Comparison of ENCODE assay signal across 8 cellular contexts in genomic region chr3:172710709-172711456, GRCh38. TPM values are rescaled to one million over a fixed set of nuclear protein-coding genes. Genes with fewer than 3 reads are reported as not detected.
DNase-seq lines count a peak whose midpoint lies in the region; ATAC-seq and TF ChIP-seq lines count a peak whose summit lies in the region.

TSS of gene NCEH1 (minus strand) at chr3:172711067. CDS start at chr3:172710984, 83 bp downstream.

- TF ChIP-seq CTCF in C4-2B (conservative IDR thresholded peaks at IDR 0.05), result peak; percentile 98

- H3K36me3 Mint-ChIP-seq in dendritic cell treated with granulocyte-macrophage colony-stimulating factor and Interleukin-4, amounts not matched to agents 40 ng/mL and 50 ng/mL, for 4 days (ENCODE audit: low read depth), result peaks cover 12% of the 10 kb centered on the region

- H3K4me3 Mint-ChIP-seq in dendritic cell treated with granulocyte-macrophage colony-stimulating factor and Interleukin-4, amounts not matched to agents 40 ng/mL and 50 ng/mL, for 4 days, result peak within 1 kb of the TSS; percentile 96

- no peaks in the 10 kb centered on the region for H3K27me3 Mint-ChIP-seq in dendritic cell treated with granulocyte-macrophage colony-stimulating factor and Interleukin-4, amounts not matched to agents 40 ng/mL and 50 ng/mL, for 4 days

- DNase-seq in NCI-H526 treated with DMSO at 0.1 percent for 48 hours (lab: John Stamatoyannopoulos, UW), result peak; percentile 96
- DNase-seq in activated CD4-positive, alpha-beta T cell treated with anti-CD3 and anti-CD28 coated beads, Interleukin-2, amount 50 U/mL, for 1 hour, result peak; percentile 55
- DNase-seq in left lobe of liver (ENCODE audit: low spot score), result peak; percentile 90
- DNase-seq in stimulated activated CD4-positive, alpha-beta T cell treated with anti-CD3 and anti-CD28 coated beads, Interleukin-2, amount 100 ng/mL, for 48 hours, result peak; percentile 61

- peak; percentile 100 for ATAC-seq in GM19328 (IDR thresholded peaks at IDR 0.05; ENCODE audit: unreplicated experiment)
- peak; percentile 100 for ATAC-seq in HG03520 (IDR thresholded peaks at IDR 0.05; ENCODE audit: unreplicated experiment)
- ATAC-seq in left lobe of liver, result peak; percentile 99

- H3K27ac ChIP-seq in C4-2B, result peak within 1 kb of the TSS; percentile 67

- peak within 1 kb of the TSS; percentile 99 for H3K27ac Mint-ChIP-seq in dendritic cell treated with granulocyte-macrophage colony-stimulating factor and Interleukin-4, amounts not matched to agents 40 ng/mL and 50 ng/mL, for 4 days

- peaks cover 22% of the 10 kb centered on the region for H3K4me1 Mint-ChIP-seq in dendritic cell treated with granulocyte-macrophage colony-stimulating factor and Interleukin-4, amounts not matched to agents 40 ng/mL and 50 ng/mL, for 4 days (ENCODE audit: low read depth)

- H3K9me3 Mint-ChIP-seq in dendritic cell treated with granulocyte-macrophage colony-stimulating factor and Interleukin-4, amounts not matched to agents 40 ng/mL and 50 ng/mL, for 4 days, result no peaks in the 10 kb centered on the region

- intact Hi-C loops in dendritic cell treated with granulocyte-macrophage colony-stimulating factor and Interleukin-4, amounts not matched to agents 40 ng/mL and 50 ng/mL, for 4 days (cut with micrococcal nuclease), result loop anchor here (1.0 to 2.0 kb wide), 3 partner anchors 18 to 39 kb away; partner anchors contain the start of gene ECT2

RNA-seq across cellular contexts. Expression of gene NCEH1, which starts in this region (rescaled TPM):
- 1.9 TPM for total RNA-seq in left lobe of liver

Comparison
In these comparisons a context has a peak if more than half of its experiments do, and no peak if none do; other contexts are left out.
1. Peak in every context shown above with its lines: DNase-seq, ATAC-seq and H3K27ac ChIP-seq.